In the genomic region with DNA sequence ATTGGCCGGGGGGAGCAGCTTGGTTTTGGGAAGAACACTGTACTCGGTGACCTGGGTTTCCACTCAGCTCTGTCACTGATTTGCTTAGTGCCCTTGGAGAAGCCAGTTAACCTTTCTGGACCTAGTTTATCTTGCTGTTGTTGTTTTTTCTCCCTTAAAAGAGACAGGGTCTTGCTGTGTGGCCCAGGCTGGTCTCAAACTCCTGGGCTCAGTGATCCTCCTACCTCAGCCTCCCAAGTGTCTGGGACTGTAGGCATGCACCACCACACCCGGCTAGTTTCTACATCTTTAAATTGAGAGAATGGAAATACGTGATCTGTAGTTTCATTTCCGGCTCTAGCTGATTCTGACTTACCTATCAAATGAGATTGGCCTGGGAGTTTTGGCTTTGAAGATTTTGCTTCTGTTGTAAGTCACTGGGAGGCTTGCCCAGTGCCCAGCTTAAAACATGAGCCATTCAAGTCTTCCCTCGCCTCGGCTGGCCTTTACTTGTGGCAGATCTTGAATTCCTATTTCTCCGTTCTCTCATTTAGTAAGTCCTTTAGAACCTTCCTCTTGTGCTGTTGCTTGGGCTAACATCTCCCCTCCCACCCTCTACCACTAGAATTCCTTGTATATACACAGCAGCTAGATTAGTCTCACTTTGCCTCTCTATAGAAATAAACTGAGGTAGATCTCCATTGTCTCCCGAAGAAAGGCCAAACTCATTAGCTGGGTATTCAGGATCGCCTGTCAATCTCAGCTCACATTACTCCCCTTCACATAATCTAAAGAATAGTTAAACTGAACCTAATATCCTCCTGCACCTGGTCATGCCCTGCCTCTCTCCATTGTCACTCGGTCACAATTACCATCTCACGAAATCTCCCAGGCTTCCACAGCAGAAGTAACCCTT, we compare ENCODE assay signal across 1 cellular context.
TF ChIP-seq lines count a peak whose summit lies in the region.

No MANE protein-coding gene starts in this region.

TF ChIP-seq in HEK293, 187 proteins besides CTCF, POLR2A, EP300 and RAD21:
- TF ChIP-seq, protein P1, sequence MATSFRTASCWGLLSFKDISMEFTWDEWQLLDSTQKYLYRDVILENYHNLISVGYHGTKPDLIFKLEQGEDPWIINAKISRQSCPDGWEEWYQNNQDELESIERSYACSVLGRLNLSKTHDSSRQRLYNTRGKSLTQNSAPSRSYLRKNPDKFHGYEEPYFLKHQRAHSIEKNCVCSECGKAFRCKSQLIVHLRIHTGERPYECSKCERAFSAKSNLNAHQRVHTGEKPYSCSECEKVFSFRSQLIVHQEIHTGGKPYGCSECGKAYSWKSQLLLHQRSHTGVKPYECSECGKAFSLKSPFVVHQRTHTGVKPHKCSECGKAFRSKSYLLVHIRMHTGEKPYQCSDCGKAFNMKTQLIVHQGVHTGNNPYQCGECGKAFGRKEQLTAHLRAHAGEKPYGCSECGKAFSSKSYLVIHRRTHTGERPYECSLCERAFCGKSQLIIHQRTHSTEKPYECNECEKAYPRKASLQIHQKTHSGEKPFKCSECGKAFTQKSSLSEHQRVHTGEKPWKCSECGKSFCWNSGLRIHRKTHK (tag by site-specific recombination; IDR thresholded peaks at IDR 0.05), result no peak
- TF ChIP-seq ZNF585B (tag by site-specific recombination; IDR thresholded peaks at IDR 0.05), result no peak
- no peak for TF ChIP-seq SCRT2 (tag by site-specific recombination; IDR thresholded peaks at IDR 0.05)
- TF ChIP-seq KLF8 (tag by site-specific recombination; IDR thresholded peaks at IDR 0.05), result no peak
- TF ChIP-seq, protein P2, sequence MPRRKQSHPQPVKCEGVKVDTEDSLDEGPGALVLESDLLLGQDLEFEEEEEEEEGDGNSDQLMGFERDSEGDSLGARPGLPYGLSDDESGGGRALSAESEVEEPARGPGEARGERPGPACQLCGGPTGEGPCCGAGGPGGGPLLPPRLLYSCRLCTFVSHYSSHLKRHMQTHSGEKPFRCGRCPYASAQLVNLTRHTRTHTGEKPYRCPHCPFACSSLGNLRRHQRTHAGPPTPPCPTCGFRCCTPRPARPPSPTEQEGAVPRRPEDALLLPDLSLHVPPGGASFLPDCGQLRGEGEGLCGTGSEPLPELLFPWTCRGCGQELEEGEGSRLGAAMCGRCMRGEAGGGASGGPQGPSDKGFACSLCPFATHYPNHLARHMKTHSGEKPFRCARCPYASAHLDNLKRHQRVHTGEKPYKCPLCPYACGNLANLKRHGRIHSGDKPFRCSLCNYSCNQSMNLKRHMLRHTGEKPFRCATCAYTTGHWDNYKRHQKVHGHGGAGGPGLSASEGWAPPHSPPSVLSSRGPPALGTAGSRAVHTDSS (tag by site-specific recombination; IDR thresholded peaks at IDR 0.05), result no peak
- TF ChIP-seq ZNF10 (tag by site-specific recombination; IDR thresholded peaks at IDR 0.05), result no peak
- TF ChIP-seq ZFHX2 (tag by site-specific recombination; conservative IDR thresholded peaks at IDR 0.05), result no peak
- no peak for TF ChIP-seq ZBTB48 (tag by site-specific recombination; IDR thresholded peaks at IDR 0.05)
- TF ChIP-seq ZNF626 (tag by site-specific recombination; IDR thresholded peaks at IDR 0.05), result no peak
TF ChIP-seq in HEK293: peak in this region for 0.
